Comparison of ENCODE assay signal across 2 cellular contexts in the genomic region with DNA sequence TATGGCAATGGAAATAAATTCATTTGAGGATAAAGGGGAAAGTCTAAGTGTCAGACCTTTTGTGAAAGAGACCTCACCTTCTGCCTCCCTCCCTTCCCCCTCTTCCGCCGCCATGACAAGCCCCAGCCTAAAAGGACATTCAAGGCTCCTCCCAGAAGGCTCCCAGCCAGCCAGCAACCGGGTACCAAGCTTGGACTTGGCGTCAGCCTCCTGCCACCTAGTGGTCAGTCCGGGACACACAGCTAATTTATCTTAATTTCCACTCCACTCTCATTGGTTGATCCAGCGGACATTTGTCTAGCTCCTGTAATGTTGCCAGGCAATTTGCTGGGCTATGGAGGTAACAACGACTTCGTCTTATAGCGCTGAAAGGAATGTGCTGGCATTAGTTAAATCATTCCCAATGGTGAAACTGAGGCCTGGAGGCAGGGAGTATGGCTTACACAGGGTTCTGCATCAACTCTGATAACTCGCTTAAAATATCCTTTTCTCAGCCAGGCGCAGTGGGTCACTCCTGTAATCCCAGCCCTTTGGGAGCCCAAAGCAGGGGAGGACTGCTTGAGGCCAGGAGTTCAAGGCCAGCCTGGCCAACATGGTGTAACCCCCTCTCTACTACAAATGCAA.
TF ChIP-seq lines count a peak whose summit lies in the region.

No MANE protein-coding gene starts in this region.

TF ChIP-seq in IMR-90, 13 proteins besides CTCF, POLR2A, EP300 and RAD21:
- TF ChIP-seq RCOR1 (IDR thresholded peaks at IDR 0.05; ENCODE audit: insufficient replicate concordance, low read length) (no peak), CHD1 (IDR thresholded peaks at IDR 0.05; ENCODE audit: low read depth, low read length) (no peak), MAZ (IDR thresholded peaks at IDR 0.05; ENCODE audit: borderline replicate concordance, low read depth, low read length) (peak; percentile 27; the same call in 1 of the 2 replicates), CEBPB (IDR thresholded peaks at IDR 0.05; ENCODE audit: low read depth, low read length) (no peak), SMC3 (IDR thresholded peaks at IDR 0.05; ENCODE audit: low read depth, low read length) (peak; percentile 87), RFX5 (IDR thresholded peaks at IDR 0.05; ENCODE audit: low read depth, low read length) (0 out of 2 replicates have a peak, but pooled peaks have one; percentile 32)
- TF ChIP-seq, protein P1, sequence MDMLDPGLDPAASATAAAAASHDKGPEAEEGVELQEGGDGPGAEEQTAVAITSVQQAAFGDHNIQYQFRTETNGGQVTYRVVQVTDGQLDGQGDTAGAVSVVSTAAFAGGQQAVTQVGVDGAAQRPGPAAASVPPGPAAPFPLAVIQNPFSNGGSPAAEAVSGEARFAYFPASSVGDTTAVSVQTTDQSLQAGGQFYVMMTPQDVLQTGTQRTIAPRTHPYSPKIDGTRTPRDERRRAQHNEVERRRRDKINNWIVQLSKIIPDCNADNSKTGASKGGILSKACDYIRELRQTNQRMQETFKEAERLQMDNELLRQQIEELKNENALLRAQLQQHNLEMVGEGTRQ (IDR thresholded peaks at IDR 0.05; ENCODE audit: low read depth, low read length), result no peak

TF ChIP-seq in neural cell, 6 proteins besides CTCF, POLR2A, EP300 and RAD21:
- TF ChIP-seq SMC3 (conservative IDR thresholded peaks at IDR 0.05; ENCODE audit: poor library complexity), result peak; percentile 88
- no peak for TF ChIP-seq POLR2AphosphoS5 (IDR thresholded peaks at IDR 0.05)
TF ChIP-seq in neural cell: peak in this region for 1.
